19 cellular contexts compared by ENCODE assay signal in genomic region chr4:105274090-105274489, GRCh38.
DNase-seq lines count a peak whose midpoint lies in the region; ATAC-seq and TF ChIP-seq lines count a peak whose summit lies in the region.
"Had no signal": no experiment of that assay in that cellular context is flagged by ENCODE, and none has a peak within 500 bp of the region (broad histone marks: within the 10 kb centered on the region; RNA-seq: fewer than 3 reads in every experiment).

No MANE protein-coding gene starts in this region.

- intact Hi-C loops in activated naive CD4-positive, alpha-beta T cell treated with anti-CD3 and anti-CD28 coated beads for 36 hours (cut with micrococcal nuclease) = loop anchor here (1.0 to 2.0 kb wide), 3 partner anchors 32 to 129 kb away; no protein-coding TSS in a partner anchor
- intact Hi-C loops in left lung (cut with DNase I) = no loop called here

- no peaks in the 10 kb centered on the region for H3K27me3 Mint-ChIP-seq in activated naive CD4-positive, alpha-beta T cell treated with anti-CD3 and anti-CD28 coated beads for 36 hours (ENCODE audit: low read depth)
- no peaks in the 10 kb centered on the region for H3K27me3 Mint-ChIP-seq in activated naive CD4-positive, alpha-beta T cell treated with anti-CD3 and anti-CD28 coated beads, Interleukin-2, amount 10 ng/mL, durations not matched to agents 7 days and 5 days
- H3K27me3 Mint-ChIP-seq in T-helper 17 cell = no peaks in the 10 kb centered on the region
- no peaks in the 10 kb centered on the region for H3K27me3 Mint-ChIP-seq in stimulated activated memory B cell treated with anti-CD40 and anti-IgM and Interleukin-4, amounts not matched to agents 10 μg/mL and 1 μg/mL and 100 μg/mL, for 72 hours

- no peaks in the 10 kb centered on the region for H3K9me3 ChIP-seq in T-helper 17 cell (ENCODE audit: control insufficient read depth, low read length, poor library complexity, severe bottlenecking)
- no peaks in the 10 kb centered on the region for H3K9me3 ChIP-seq in left lung
- H3K9me3 ChIP-seq: BE2C, MG63 had no signal

- peak overlapping the region; percentile 72 for H3K27ac Mint-ChIP-seq in activated naive CD4-positive, alpha-beta T cell treated with anti-CD3 and anti-CD28 coated beads for 36 hours
- H3K27ac Mint-ChIP-seq in activated naive CD4-positive, alpha-beta T cell treated with anti-CD3 and anti-CD28 coated beads, Interleukin-2, amount 10 ng/mL, durations not matched to agents 7 days and 5 days = no peak overlapping the region
- H3K27ac Mint-ChIP-seq in T-helper 17 cell = peak overlapping the region; percentile 39
- H3K27ac Mint-ChIP-seq in stimulated activated memory B cell treated with anti-CD40 and anti-IgM and Interleukin-4, amounts not matched to agents 10 μg/mL and 1 μg/mL and 100 μg/mL, for 72 hours = peak overlapping the region; percentile 62

- peaks cover 65% of the 10 kb centered on the region for H3K36me3 Mint-ChIP-seq in activated naive CD4-positive, alpha-beta T cell treated with anti-CD3 and anti-CD28 coated beads for 36 hours (ENCODE audit: low read depth)
- H3K36me3 Mint-ChIP-seq in activated naive CD4-positive, alpha-beta T cell treated with anti-CD3 and anti-CD28 coated beads, Interleukin-2, amount 10 ng/mL, durations not matched to agents 7 days and 5 days = peaks cover 73% of the 10 kb centered on the region
- peaks cover 28% of the 10 kb centered on the region for H3K36me3 Mint-ChIP-seq in T-helper 17 cell (ENCODE audit: low read depth)
- H3K36me3 Mint-ChIP-seq in stimulated activated memory B cell treated with anti-CD40 and anti-IgM and Interleukin-4, amounts not matched to agents 10 μg/mL and 1 μg/mL and 100 μg/mL, for 72 hours = peaks cover 72% of the 10 kb centered on the region

- TF ChIP-seq CTCF in left lung (IDR thresholded peaks at IDR 0.05) = no peak

- H3K4me3 ChIP-seq in left lung = no peak overlapping the region
- H3K4me3 ChIP-seq: MG63 had no signal

- H3K9me3 Mint-ChIP-seq in activated naive CD4-positive, alpha-beta T cell treated with anti-CD3 and anti-CD28 coated beads for 36 hours = peaks cover 4% of the 10 kb centered on the region
- peaks cover 6% of the 10 kb centered on the region for H3K9me3 Mint-ChIP-seq in activated naive CD4-positive, alpha-beta T cell treated with anti-CD3 and anti-CD28 coated beads, Interleukin-2, amount 10 ng/mL, durations not matched to agents 7 days and 5 days
- H3K9me3 Mint-ChIP-seq in stimulated activated memory B cell treated with anti-CD40 and anti-IgM and Interleukin-4, amounts not matched to agents 10 μg/mL and 1 μg/mL and 100 μg/mL, for 72 hours = no peaks in the 10 kb centered on the region

- ATAC-seq in T-helper 17 cell (no peak), left lung (peak; percentile 24)
- no peak for ATAC-seq in stimulated activated memory B cell treated with anti-CD40 and anti-IgM and Interleukin-4, amounts not matched to agents 10 μg/mL and 1 μg/mL and 100 μg/mL, for 72 hours

- H3K27ac ChIP-seq in left lung = no peak overlapping the region

- H3K36me3 ChIP-seq in left lung = peaks cover 0 to 86% of the 10 kb centered on the region in 2 donors
- H3K36me3 ChIP-seq: MG63 had no signal

- CTCF ChIA-PET in activated naive CD4-positive, alpha-beta T cell treated with anti-CD3 and anti-CD28 coated beads for 36 hours (lab: Charles Lee) = no interaction called here
- CTCF ChIA-PET in activated naive CD4-positive, alpha-beta T cell treated with anti-CD3 and anti-CD28 coated beads, Interleukin-2, amount 10 ng/mL, durations not matched to agents 7 days and 5 days (lab: Charles Lee) = interaction anchor here (0.5 kb wide), 1 partner anchor 13 kb away, joined by 3 read pairs; no protein-coding TSS in a partner anchor

- DNase-seq in activated naive CD4-positive, alpha-beta T cell treated with anti-CD3 and anti-CD28 coated beads for 36 hours = no peak
- DNase-seq in activated naive CD4-positive, alpha-beta T cell treated with anti-CD3 and anti-CD28 coated beads, Interleukin-2, amount 10 ng/mL, durations not matched to agents 7 days and 5 days = no peak
- no peak for DNase-seq in T-helper 17 cell
- DNase-seq in left lung = no peak
- DNase-seq in NCI-H1930 (lab: John Stamatoyannopoulos, UW) = no peak
- DNase-seq in activated effector memory CD4-positive, alpha-beta T cell treated with anti-CD3 and anti-CD28 coated beads, Interleukin-2, amount 50 U/mL, for 16 hours = no peak
- DNase-seq: BE2C, DMS79, H7, Kasumi-1, MG63, NCI-H1048, NCI-H1417 treated with DMSO at 0.1 percent for 48 hours, NCI-H187, NCI-H2107, NCI-H446 treated with DMSO at 0.1 percent for 48 hours, NCI-H526 treated with DMSO at 0.1 percent for 48 hours, OCI-M1 had no signal

- H3K4me1 Mint-ChIP-seq in activated naive CD4-positive, alpha-beta T cell treated with anti-CD3 and anti-CD28 coated beads for 36 hours (ENCODE audit: low read depth) = peaks cover 42% of the 10 kb centered on the region
- H3K4me1 Mint-ChIP-seq in activated naive CD4-positive, alpha-beta T cell treated with anti-CD3 and anti-CD28 coated beads, Interleukin-2, amount 10 ng/mL, durations not matched to agents 7 days and 5 days = peaks cover 30% of the 10 kb centered on the region
- H3K4me1 Mint-ChIP-seq in T-helper 17 cell = peaks cover 3% of the 10 kb centered on the region
- peaks cover 16% of the 10 kb centered on the region for H3K4me1 Mint-ChIP-seq in stimulated activated memory B cell treated with anti-CD40 and anti-IgM and Interleukin-4, amounts not matched to agents 10 μg/mL and 1 μg/mL and 100 μg/mL, for 72 hours

- H3K4me1 ChIP-seq in left lung = no peaks in the 10 kb centered on the region
- H3K4me1 ChIP-seq: BE2C had no signal

- no peaks in the 10 kb centered on the region for H3K27me3 ChIP-seq in left lung
- H3K27me3 ChIP-seq: BE2C, MG63 had no signal

- H3K4me3 Mint-ChIP-seq in activated naive CD4-positive, alpha-beta T cell treated with anti-CD3 and anti-CD28 coated beads for 36 hours = no peak overlapping the region
- no peak overlapping the region for H3K4me3 Mint-ChIP-seq in activated naive CD4-positive, alpha-beta T cell treated with anti-CD3 and anti-CD28 coated beads, Interleukin-2, amount 10 ng/mL, durations not matched to agents 7 days and 5 days
- no peak overlapping the region for H3K4me3 Mint-ChIP-seq in T-helper 17 cell
- H3K4me3 Mint-ChIP-seq in stimulated activated memory B cell treated with anti-CD40 and anti-IgM and Interleukin-4, amounts not matched to agents 10 μg/mL and 1 μg/mL and 100 μg/mL, for 72 hours = no peak overlapping the region
